In genomic region chr2:126692934-126693592, GRCh38 we compare ENCODE assay signal across 7 cellular contexts. TPM values are rescaled to one million over a fixed set of nuclear protein-coding genes. Genes with fewer than 3 reads are reported as not detected.
A peak's percentile ranks its signal among the peaks of the same experiment; 100 is the strongest.
DNase-seq lines count a peak whose midpoint lies in the region; ATAC-seq, FAIRE-seq and TF ChIP-seq lines count a peak whose summit lies in the region.
"Not testable (repeated sequence)": the region's sequence is repeated elsewhere in the genome, so short reads cannot be mapped to it uniquely, and the experiment has no call there.
"Had no signal": no experiment of that assay in that cellular context is flagged by ENCODE, and none has a peak within 500 bp of the region (broad histone marks: within the 10 kb centered on the region; RNA-seq: fewer than 3 reads in every experiment).

No MANE protein-coding gene starts in this region.

- DNase-seq in HTR-8/SVneo (ENCODE audit: insufficient read length, low spot score); activated CD8-positive, alpha-beta T cell treated with anti-CD3 and anti-CD28 coated beads for 36 hours; bronchial epithelial cell (ENCODE audit: low read depth); endothelial cell (ENCODE audit: low spot score): not testable (repeated sequence)
- peak; percentile 18 for DNase-seq in myocyte (ENCODE audit: low read depth)

- H3K36me3 ChIP-seq in bronchial epithelial cell (ENCODE audit: control insufficient read depth, insufficient read depth, low read length) = not testable (repeated sequence)

- not testable (repeated sequence) for H3K27ac Mint-ChIP-seq in activated CD8-positive, alpha-beta T cell treated with anti-CD3 and anti-CD28 coated beads for 36 hours; endothelial cell (ENCODE audit: unreplicated experiment)
- peak overlapping the region; percentile 27 for H3K27ac Mint-ChIP-seq in activated naive CD4-positive, alpha-beta T cell treated with anti-CD3 and anti-CD28 coated beads, Interleukin-2, amount 50 U/mL, for 24 hours

- not testable (repeated sequence) for TF ChIP-seq CTCF in activated CD8-positive, alpha-beta T cell treated with anti-CD3 and anti-CD28 coated beads for 36 hours (IDR thresholded peaks at IDR 0.05); bronchial epithelial cell (IDR thresholded peaks at IDR 0.05; ENCODE audit: insufficient read depth, low read length, severe bottlenecking); endothelial cell (IDR thresholded peaks at IDR 0.05; ENCODE audit: unreplicated experiment)

- POLR2A ChIA-PET in activated CD8-positive, alpha-beta T cell treated with anti-CD3 and anti-CD28 coated beads for 36 hours (lab: Charles Lee) = interaction anchor here (0.5 kb wide), 1 partner anchor 14 kb away, joined by 4 read pairs; no protein-coding TSS in a partner anchor

- H3K36me3 Mint-ChIP-seq in activated CD8-positive, alpha-beta T cell treated with anti-CD3 and anti-CD28 coated beads for 36 hours (ENCODE audit: low read depth) = peaks cover 86% of the 10 kb centered on the region
- H3K36me3 Mint-ChIP-seq in activated naive CD4-positive, alpha-beta T cell treated with anti-CD3 and anti-CD28 coated beads, Interleukin-2, amount 50 U/mL, for 24 hours = peaks cover 44% of the 10 kb centered on the region
- peaks cover 92% of the 10 kb centered on the region for H3K36me3 Mint-ChIP-seq in endothelial cell (ENCODE audit: low read depth, unreplicated experiment)

- H3K27me3 Mint-ChIP-seq in activated CD8-positive, alpha-beta T cell treated with anti-CD3 and anti-CD28 coated beads for 36 hours; activated naive CD4-positive, alpha-beta T cell treated with anti-CD3 and anti-CD28 coated beads, Interleukin-2, amount 50 U/mL, for 24 hours; endothelial cell (ENCODE audit: unreplicated experiment): not testable (repeated sequence)

- peaks cover 13% of the 10 kb centered on the region for H3K9me3 Mint-ChIP-seq in activated CD8-positive, alpha-beta T cell treated with anti-CD3 and anti-CD28 coated beads for 36 hours
- not testable (repeated sequence) for H3K9me3 Mint-ChIP-seq in activated naive CD4-positive, alpha-beta T cell treated with anti-CD3 and anti-CD28 coated beads, Interleukin-2, amount 50 U/mL, for 24 hours; endothelial cell (ENCODE audit: unreplicated experiment)

- FAIRE-seq in HTR-8/SVneo (lab: Jason Lieb, UNC) = peak; percentile 52
- FAIRE-seq in bronchial epithelial cell (lab: Jason Lieb, UNC) = peak; percentile 97

- not testable (repeated sequence) for H3K27me3 ChIP-seq in bronchial epithelial cell (ENCODE audit: control insufficient read depth, insufficient read depth, low read length)

- peak; percentile 55 for ATAC-seq in activated CD8-positive, alpha-beta T cell treated with anti-CD3 and anti-CD28 coated beads for 36 hours

- H3K4me3 ChIP-seq in bronchial epithelial cell (ENCODE audit: low read depth, low read length) = not testable (repeated sequence)

- CTCF ChIA-PET in activated CD8-positive, alpha-beta T cell treated with anti-CD3 and anti-CD28 coated beads for 36 hours (lab: Charles Lee) = not testable (repeated sequence)

- H3K4me1 Mint-ChIP-seq in activated CD8-positive, alpha-beta T cell treated with anti-CD3 and anti-CD28 coated beads for 36 hours (ENCODE audit: low read depth); activated naive CD4-positive, alpha-beta T cell treated with anti-CD3 and anti-CD28 coated beads, Interleukin-2, amount 50 U/mL, for 24 hours; endothelial cell (ENCODE audit: unreplicated experiment): not testable (repeated sequence)

- not testable (repeated sequence) for H3K4me3 Mint-ChIP-seq in activated CD8-positive, alpha-beta T cell treated with anti-CD3 and anti-CD28 coated beads for 36 hours; activated naive CD4-positive, alpha-beta T cell treated with anti-CD3 and anti-CD28 coated beads, Interleukin-2, amount 50 U/mL, for 24 hours
- peak overlapping the region; percentile 37 for H3K4me3 Mint-ChIP-seq in endothelial cell (ENCODE audit: unreplicated experiment)

- intact Hi-C loops in activated CD8-positive, alpha-beta T cell treated with anti-CD3 and anti-CD28 coated beads for 36 hours (cut with micrococcal nuclease) = not testable (repeated sequence)

RNA-seq across cellular contexts. Expression of gene GYPC, which starts 37.1 kb away (rescaled TPM):
- total RNA-seq in activated CD8-positive, alpha-beta T cell treated with anti-CD3 and anti-CD28 coated beads for 36 hours = 100 to 1,000 TPM; 172 to 173 TPM
- total RNA-seq in bronchial epithelial cell (0.51 and 0.53 TPM in 2 replicates), endothelial cell (ENCODE audit: unreplicated experiment) (154 TPM), myocyte (13.7 and 14.4 TPM in 2 replicates)
- polyA plus RNA-seq in myocyte (2012) = 50.7 TPM
- total RNA-seq: Caco-2 had no signal
